Comparison of ENCODE assay signal across 31 cellular contexts in the genomic region with DNA sequence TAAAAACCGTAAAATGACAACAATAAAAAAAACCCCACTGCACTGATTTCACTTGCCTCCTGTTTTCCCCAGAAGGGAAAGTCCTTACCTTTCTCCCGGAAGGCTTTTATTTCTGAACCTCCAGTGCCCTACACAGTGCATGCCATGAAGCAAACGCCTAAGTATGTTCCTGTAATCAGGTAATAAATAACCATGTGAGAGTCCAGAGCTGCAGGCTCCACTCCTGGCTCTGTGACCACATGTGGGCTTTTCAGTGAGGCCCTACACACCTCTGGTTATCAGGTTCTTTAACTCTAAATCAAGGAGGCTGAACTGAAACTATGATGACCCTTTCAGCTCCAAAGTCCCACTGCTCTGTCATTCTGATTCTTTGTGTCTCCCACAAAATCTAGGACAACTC. TPM values are rescaled to one million over a fixed set of nuclear protein-coding genes. Genes with fewer than 3 reads are reported as not detected.
"Had no signal": no experiment of that assay in that cellular context is flagged by ENCODE, and none has a peak within 500 bp of the region (broad histone marks: within the 10 kb centered on the region; RNA-seq: fewer than 3 reads in every experiment).

No MANE protein-coding gene starts in this region.

- H3K4me1 Mint-ChIP-seq: activated CD4-positive, alpha-beta T cell treated with anti-CD3 and anti-CD28 coated beads, Interleukin-2, amount 10 ng/mL, durations not matched to agents 24 days and 14 days; activated naive CD4-positive, alpha-beta T cell treated with anti-CD3 and anti-CD28 coated beads, Interleukin-2, amount 50 U/mL, for 24 hours; activated naive CD8-positive, alpha-beta T cell treated with anti-CD3 and anti-CD28 coated beads, Interleukin-2, amount 10 ng/mL, durations not matched to agents 7 days and 5 days had no signal

- H3K36me3 Mint-ChIP-seq: activated naive CD4-positive, alpha-beta T cell treated with anti-CD3 and anti-CD28 coated beads, Interleukin-2, amount 50 U/mL, for 24 hours; activated naive CD8-positive, alpha-beta T cell treated with anti-CD3 and anti-CD28 coated beads, Interleukin-2, amount 10 ng/mL, durations not matched to agents 7 days and 5 days had no signal

- H3K27ac Mint-ChIP-seq: activated CD4-positive, alpha-beta T cell treated with anti-CD3 and anti-CD28 coated beads, Interleukin-2, amount 10 ng/mL, durations not matched to agents 24 days and 14 days; activated CD8-positive, alpha-beta T cell treated with anti-CD3 and anti-CD28 coated beads for 36 hours; activated naive CD4-positive, alpha-beta T cell treated with anti-CD3 and anti-CD28 coated beads, Interleukin-2, amount 50 U/mL, for 24 hours; activated naive CD8-positive, alpha-beta T cell treated with anti-CD3 and anti-CD28 coated beads, Interleukin-2, amount 10 ng/mL, durations not matched to agents 7 days and 5 days; activated T-cell treated with anti-CD3 and anti-CD28 coated beads, Interleukin-2, amount 50 U/mL, for 24 hours; activated T-helper 2 cell treated with anti-CD3 and anti-CD28 coated beads, Interferon-gamma antibody, Interleukin-2, Interleukin-4, amounts not matched to agents 10 μg/mL and 5 μg/mL and 100 μg/mL, durations not matched to agents 14 hours and 24 hours and 36 hours had no signal

- H3K36me3 ChIP-seq: ascending aorta, breast epithelium had no signal

- H3K9me3 Mint-ChIP-seq: activated CD4-positive, alpha-beta T cell treated with anti-CD3 and anti-CD28 coated beads, Interleukin-2, amount 10 ng/mL, durations not matched to agents 24 days and 14 days; activated CD8-positive, alpha-beta T cell treated with anti-CD3 and anti-CD28 coated beads for 36 hours; activated naive CD4-positive, alpha-beta T cell treated with anti-CD3 and anti-CD28 coated beads, Interleukin-2, amount 50 U/mL, for 24 hours; activated naive CD8-positive, alpha-beta T cell treated with anti-CD3 and anti-CD28 coated beads, Interleukin-2, amount 10 ng/mL, durations not matched to agents 7 days and 5 days; activated T-cell treated with anti-CD3 and anti-CD28 coated beads, Interleukin-2, amount 50 U/mL, for 24 hours; activated T-helper 2 cell treated with anti-CD3 and anti-CD28 coated beads, Interferon-gamma antibody, Interleukin-2, Interleukin-4, amounts not matched to agents 10 μg/mL and 5 μg/mL and 100 μg/mL, durations not matched to agents 14 hours and 24 hours and 36 hours had no signal

- ATAC-seq: activated CD8-positive, alpha-beta T cell treated with anti-CD3 and anti-CD28 coated beads for 36 hours; K562; Right ventricle myocardium inferior had no signal

- H3K4me2 ChIP-seq: PC-9 had no signal

- H3K27me3 Mint-ChIP-seq: activated naive CD4-positive, alpha-beta T cell treated with anti-CD3 and anti-CD28 coated beads, Interleukin-2, amount 50 U/mL, for 24 hours had no signal

- H3K4me1 ChIP-seq: ascending aorta, breast epithelium had no signal

- H3K4me3 ChIP-seq: ascending aorta, breast epithelium, K562, PC-9 had no signal

- H3K27ac ChIP-seq: ascending aorta, breast epithelium, PC-9, RWPE1 had no signal

- H3K4me3 Mint-ChIP-seq: activated CD4-positive, alpha-beta T cell treated with anti-CD3 and anti-CD28 coated beads, Interleukin-2, amount 10 ng/mL, durations not matched to agents 24 days and 14 days; activated CD8-positive, alpha-beta T cell treated with anti-CD3 and anti-CD28 coated beads for 36 hours; activated naive CD4-positive, alpha-beta T cell treated with anti-CD3 and anti-CD28 coated beads, Interleukin-2, amount 50 U/mL, for 24 hours; activated naive CD8-positive, alpha-beta T cell treated with anti-CD3 and anti-CD28 coated beads, Interleukin-2, amount 10 ng/mL, durations not matched to agents 7 days and 5 days; activated T-cell treated with anti-CD3 and anti-CD28 coated beads, Interleukin-2, amount 50 U/mL, for 24 hours had no signal

- DNase-seq: activated CD4-positive, alpha-beta T cell treated with anti-CD3 and anti-CD28 coated beads, Interleukin-2, amount 10 ng/mL, durations not matched to agents 24 days and 14 days; activated CD4-positive, alpha-beta T cell treated with anti-CD3 and anti-CD28 coated beads, Interleukin-2, amount 50 U/mL, for 4 hours; activated CD8-positive, alpha-beta T cell treated with anti-CD3 and anti-CD28 coated beads for 36 hours; activated gamma-delta T cell; activated naive CD4-positive, alpha-beta T cell treated with Interleukin-2 at 50 U/mL for 16 hours; activated naive CD8-positive, alpha-beta T cell treated with anti-CD3 and anti-CD28 coated beads, Interleukin-2, amount 10 ng/mL, durations not matched to agents 7 days and 5 days; activated T-cell treated with anti-CD3 and anti-CD28 coated beads, Interleukin-2, amount 50 U/mL, for 24 hours; amygdala; NCI-H1092 treated with DMSO at 0.1 percent for 48 hours; NCI-H1417; NCI-H146; NCI-H187; NCI-H2029 treated with DMSO at 0.1 percent for 48 hours; NCI-H2107; NCI-H2171; NCI-H510A; NCI-H526; NCI-H748 treated with DMSO at 0.1 percent for 48 hours; PC-9; SIG-M5; T1000 had no signal

- FAIRE-seq: K562, RCC 7860 had no signal

- H2AFZ ChIP-seq: PC-9 had no signal

- H3K27me3 ChIP-seq: ascending aorta, breast epithelium had no signal

- H3K9me3 ChIP-seq: ascending aorta, breast epithelium had no signal

RNA-seq across cellular contexts. Expression of a gene that starts 20.8 kb away (rescaled TPM):
- total RNA-seq: activated CD4-positive, alpha-beta T cell treated with anti-CD3 and anti-CD28 coated beads, Interleukin-2, amount 10 ng/mL, durations not matched to agents 24 days and 14 days; activated CD8-positive, alpha-beta memory T cell treated with anti-CD3 and anti-CD28 coated beads for 36 hours; activated CD8-positive, alpha-beta T cell treated with anti-CD3 and anti-CD28 coated beads for 36 hours; activated naive CD8-positive, alpha-beta T cell treated with anti-CD3 and anti-CD28 coated beads, Interleukin-2, amount 10 ng/mL, durations not matched to agents 7 days and 5 days; activated T-helper 2 cell treated with anti-CD3 and anti-CD28 coated beads, Interferon-gamma antibody, Interleukin-2, Interleukin-4, amounts not matched to agents 10 μg/mL and 5 μg/mL and 100 μg/mL, durations not matched to agents 14 hours and 24 hours and 36 hours; T-helper 2 cell treated with Interferon-gamma antibody and Interleukin-4, amounts not matched to agents 100 ng/mL and 5 ng/mL, for 36 hours had no signal
